31 cellular contexts compared by ENCODE assay signal in the genomic region with DNA sequence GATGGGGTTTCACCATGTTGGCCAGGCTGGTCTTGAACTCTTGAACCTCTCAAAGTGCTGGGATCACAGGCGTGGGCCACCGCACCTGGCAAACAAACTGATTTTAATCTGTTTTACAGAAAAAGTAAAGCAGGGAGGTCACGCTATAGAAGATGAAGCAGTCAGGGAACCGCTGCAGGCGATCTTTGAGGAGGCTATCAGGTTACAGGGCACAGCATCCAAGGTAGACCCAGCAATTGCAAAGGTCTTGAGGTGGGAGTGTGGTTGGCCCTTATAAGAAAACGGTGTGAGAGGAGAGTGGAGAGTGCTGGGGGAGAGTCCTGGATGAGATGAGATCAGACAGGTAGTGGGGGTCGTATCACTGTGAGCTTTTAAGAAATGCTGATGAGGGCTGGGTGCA. TPM values are rescaled to one million over a fixed set of nuclear protein-coding genes. Genes with fewer than 3 reads are reported as not detected.
"Had no signal": no experiment of that assay in that cellular context is flagged by ENCODE, and none has a peak within 500 bp of the region (broad histone marks: within the 10 kb centered on the region; RNA-seq: fewer than 3 reads in every experiment).

No MANE protein-coding gene starts in this region.

- H3K36me3 Mint-ChIP-seq: activated CD8-positive, alpha-beta memory T cell treated with anti-CD3 and anti-CD28 coated beads, Interleukin-2, amount 10 ng/mL, durations not matched to agents 7 days and 5 days; activated naive CD8-positive, alpha-beta T cell; immature natural killer cell had no signal

- ATAC-seq: activated CD8-positive, alpha-beta memory T cell treated with anti-CD3 and anti-CD28 coated beads, Interleukin-2, amount 10 ng/mL, durations not matched to agents 7 days and 5 days; activated CD8-positive, alpha-beta T cell treated with anti-CD3 and anti-CD28 coated beads for 36 hours; foreskin keratinocyte; left lung; right lobe of liver had no signal

- H3K4me1 ChIP-seq: foreskin keratinocyte had no signal

- H3K36me3 ChIP-seq: adrenal gland, ascending aorta, brain microvascular endothelial cell, left lung, right lobe of liver had no signal

- H3K27ac ChIP-seq: adrenal gland, ascending aorta, brain microvascular endothelial cell, foreskin keratinocyte, left lung, parathyroid adenoma, right lobe of liver, skin epidermis, tibial artery had no signal

- H3K4me3 ChIP-seq: adrenal gland, ascending aorta, left lung, lung, right lobe of liver, skin epidermis, tibial artery had no signal

- H3K27me3 ChIP-seq: adrenal gland, ascending aorta, brain microvascular endothelial cell, foreskin keratinocyte, left lung, right lobe of liver, tibial artery had no signal

- H3K9me3 Mint-ChIP-seq: activated CD4-positive, alpha-beta T cell treated with anti-CD3 and anti-CD28 coated beads, Interleukin-2, amount 10 ng/mL, durations not matched to agents 7 days and 5 days; activated CD8-positive, alpha-beta T cell treated with anti-CD3 and anti-CD28 coated beads for 36 hours; nephron progenitor cell; stimulated activated naive CD8-positive, alpha-beta T cell treated with anti-CD3 and anti-CD28 coated beads, Interleukin-15, Interleukin-2, amounts not matched to agents 100 ng/mL and 50 ng/mL, for 24 hours; T-helper 2 cell treated with Interferon-gamma antibody and Interleukin-4, amounts not matched to agents 5 μg/mL and 100 μg/mL, for 36 hours had no signal

- H3K9me3 ChIP-seq: adrenal gland, ascending aorta, left lung, right lobe of liver, tibial artery had no signal

- H3K27me3 Mint-ChIP-seq: activated CD8-positive, alpha-beta T cell treated with anti-CD3 and anti-CD28 coated beads for 36 hours; activated naive CD8-positive, alpha-beta T cell; stimulated activated naive CD8-positive, alpha-beta T cell treated with anti-CD3 and anti-CD28 coated beads, Interleukin-15, Interleukin-2, amounts not matched to agents 100 ng/mL and 50 ng/mL, for 24 hours had no signal

- H3K4me3 Mint-ChIP-seq: activated CD4-positive, alpha-beta T cell treated with anti-CD3 and anti-CD28 coated beads, Interleukin-2, amount 10 ng/mL, durations not matched to agents 7 days and 5 days; activated CD8-positive, alpha-beta memory T cell treated with anti-CD3 and anti-CD28 coated beads, Interleukin-2, amount 10 ng/mL, durations not matched to agents 7 days and 5 days; nephron progenitor cell; stimulated activated naive CD8-positive, alpha-beta T cell treated with anti-CD3 and anti-CD28 coated beads, Interleukin-15, Interleukin-2, amounts not matched to agents 100 ng/mL and 50 ng/mL, for 24 hours had no signal

- DNase-seq: activated CD4-positive, alpha-beta T cell treated with anti-CD3 and anti-CD28 coated beads, Interleukin-2, amount 10 ng/mL, durations not matched to agents 7 days and 5 days; activated CD4-positive, CD25-positive, alpha-beta regulatory T cell treated with anti-CD3 and anti-CD28 coated beads, Interleukin-2, amount 50 U/mL, for 72 hours; activated CD8-positive, alpha-beta memory T cell treated with anti-CD3 and anti-CD28 coated beads, Interleukin-2, amount 10 ng/mL, durations not matched to agents 7 days and 5 days; activated CD8-positive, alpha-beta T cell treated with anti-CD3 and anti-CD28 coated beads for 36 hours; activated naive CD4-positive, alpha-beta T cell; activated T-cell treated with anti-CD3 and anti-CD28 coated beads for 4 hours; adrenal gland; brain microvascular endothelial cell; caudate nucleus; dermis blood vessel endothelial cell; effector CD8-positive, alpha-beta T cell; foreskin keratinocyte; immature natural killer cell; left lung; midbrain; nephron progenitor cell; nucleus accumbens; right lobe of liver; stimulated activated CD4-positive, alpha-beta T cell treated with anti-CD3 and anti-CD28 coated beads, Interleukin-1b, Interleukin-23, amount 100 ng/mL, for 48 hours; substantia nigra; tibial artery had no signal

- H3K27ac Mint-ChIP-seq: activated CD4-positive, alpha-beta T cell treated with anti-CD3 and anti-CD28 coated beads, Interleukin-2, amount 10 ng/mL, durations not matched to agents 7 days and 5 days; activated CD8-positive, alpha-beta memory T cell treated with anti-CD3 and anti-CD28 coated beads, Interleukin-2, amount 10 ng/mL, durations not matched to agents 7 days and 5 days; activated CD8-positive, alpha-beta T cell treated with anti-CD3 and anti-CD28 coated beads for 36 hours; activated naive CD8-positive, alpha-beta T cell; nephron progenitor cell; stimulated activated naive CD8-positive, alpha-beta T cell treated with anti-CD3 and anti-CD28 coated beads, Interleukin-15, Interleukin-2, amounts not matched to agents 100 ng/mL and 50 ng/mL, for 24 hours; T-helper 2 cell treated with Interferon-gamma antibody and Interleukin-4, amounts not matched to agents 5 μg/mL and 100 μg/mL, for 36 hours had no signal

RNA-seq across cellular contexts. Expression of gene RNF186, which starts 12.8 kb away (rescaled TPM):
- total RNA-seq: activated CD4-positive, alpha-beta T cell treated with anti-CD3 and anti-CD28 coated beads, Interleukin-2, amount 10 ng/mL, durations not matched to agents 7 days and 5 days; activated CD8-positive, alpha-beta memory T cell treated with anti-CD3 and anti-CD28 coated beads, Interleukin-2, amount 10 ng/mL, durations not matched to agents 7 days and 5 days; activated CD8-positive, alpha-beta T cell treated with anti-CD3 and anti-CD28 coated beads for 36 hours; adrenal gland; ascending aorta; dermis blood vessel endothelial cell; foreskin keratinocyte; glomerular endothelial cell; kidney epithelial cell; left lung; lung; urinary bladder had no signal
